ENCODE assay signal across 9 cellular contexts in genomic region chr9:35518981-35519679, GRCh38. TPM values are rescaled to one million over a fixed set of nuclear protein-coding genes. Genes with fewer than 3 reads are reported as not detected.
DNase-seq lines count a peak whose midpoint lies in the region; ATAC-seq and TF ChIP-seq lines count a peak whose summit lies in the region.
"Had no signal": no experiment of that assay in that cellular context is flagged by ENCODE, and none has a peak within 500 bp of the region (broad histone marks: within the 10 kb centered on the region; RNA-seq: fewer than 3 reads in every experiment).

No MANE protein-coding gene starts in this region.

- H3K27ac Mint-ChIP-seq in mesothelial cell of epicardium = peak overlapping the region; percentile 100
- H3K27ac Mint-ChIP-seq: activated T-cell treated with anti-CD3 and anti-CD28 coated beads, Interleukin-2, amount 50 U/mL, for 72 hours had no signal

- TF ChIP-seq POLR2A in upper lobe of left lung (IDR thresholded peaks at IDR 0.05) = no peak

- H3K4me1 Mint-ChIP-seq in mesothelial cell of epicardium = peaks cover 71% of the 10 kb centered on the region

- BruUV-seq in Panc1 (replicated peaks; lab: Mats Ljungman, UMichigan) = no TSS peak

- no peak overlapping the region for H3K4me3 Mint-ChIP-seq in mesothelial cell of epicardium
- H3K4me3 Mint-ChIP-seq: activated T-cell treated with anti-CD3 and anti-CD28 coated beads, Interleukin-2, amount 50 U/mL, for 72 hours had no signal

- H3K4me1 ChIP-seq in Panc1 (ENCODE audit: control insufficient read depth, insufficient read depth, low read length) (peaks cover 92% of the 10 kb centered on the region), upper lobe of left lung (peaks cover 35 to 62% (median 42%) of the 10 kb centered on the region in 4 donors)

- no peaks in the 10 kb centered on the region for H3K9me3 ChIP-seq in Panc1 (ENCODE audit: control insufficient read depth, insufficient read depth, low read depth, low read length)
- H3K9me3 ChIP-seq in upper lobe of left lung = no peaks in the 10 kb centered on the region

- no peaks in the 10 kb centered on the region for H3K9me3 Mint-ChIP-seq in mesothelial cell of epicardium
- H3K9me3 Mint-ChIP-seq: activated T-cell treated with anti-CD3 and anti-CD28 coated beads, Interleukin-2, amount 50 U/mL, for 72 hours had no signal

- CTCF ChIA-PET in Panc1 (lab: Charles Lee) = interaction anchor here (0.6 to 2.4 kb wide), 2 partner anchors 35 to 894 kb away, joined by 6 to 9 read pairs; no protein-coding TSS in a partner anchor

- no peak for DNase-seq in Panc1 (ENCODE audit: low read depth, low spot score)
- peak; percentile 73 for DNase-seq in epithelial cell of esophagus (ENCODE audit: low read depth)
- DNase-seq in mesothelial cell of epicardium (ENCODE audit: low spot score in 2 of 2, unreplicated experiment in 2 of 2) = no peak
- DNase-seq in upper lobe of left lung = peak in 1 of 2 donors; percentile 24
- DNase-seq in NCI-H82 treated with DMSO at 0.1 percent for 48 hours (lab: John Stamatoyannopoulos, UW; ENCODE audit: unreplicated experiment) = no peak
- no peak for DNase-seq in cerebellum (ENCODE audit: low spot score)
- DNase-seq in occipital lobe (lab: John Stamatoyannopoulos, UW) = no peak
- DNase-seq in hepatic stellate cell (ENCODE audit: low spot score) = no peak
- DNase-seq: activated T-cell treated with anti-CD3 and anti-CD28 coated beads, Interleukin-2, amount 50 U/mL, for 72 hours had no signal

- H3K27me3 Mint-ChIP-seq in mesothelial cell of epicardium (ENCODE audit: low read depth) = no peaks in the 10 kb centered on the region

- in situ Hi-C loops in Panc1 (cut with HindIII; ENCODE audit: low pct_unique_long_range_greater_than_20kb, low sequenced_read_pairs) = no loop called here

- no peaks in the 10 kb centered on the region for H3K36me3 ChIP-seq in Panc1 (ENCODE audit: control insufficient read depth, insufficient read depth, low read length)
- H3K36me3 ChIP-seq in upper lobe of left lung = no peaks in the 10 kb centered on the region

- H3K27me3 ChIP-seq in Panc1 (ENCODE audit: control insufficient read depth, insufficient read depth, low read length) (no peaks in the 10 kb centered on the region), upper lobe of left lung (no peaks in the 10 kb centered on the region)

- POLR2A ChIA-PET in Panc1 (lab: Charles Lee) = interaction anchor here (0.6 to 1.6 kb wide), 3 partner anchors 12 to 404 kb away, joined by 3 to 6 read pairs (median 3); no protein-coding TSS in a partner anchor

- H3K4me3 ChIP-seq in Panc1 (ENCODE audit: low read depth in 2 of 2, low read length in 2 of 2) (no peak overlapping the region), epithelial cell of esophagus (ENCODE audit: low read length) (no peak overlapping the region), upper lobe of left lung (no peak overlapping the region)

- H3K27ac ChIP-seq in Panc1 (ENCODE audit: low read length) (peak overlapping the region; percentile 100), upper lobe of left lung (peak overlapping the region; percentile 57 to 87 (median 68))

- TF ChIP-seq CTCF in Panc1 (IDR thresholded peaks at IDR 0.05) (no peak), epithelial cell of esophagus (IDR thresholded peaks at IDR 0.05; ENCODE audit: insufficient read depth, low read depth, low read length, missing control alignments) (no peak), mesothelial cell of epicardium (IDR thresholded peaks at IDR 0.05; ENCODE audit: unreplicated experiment) (no peak), upper lobe of left lung (IDR thresholded peaks at IDR 0.05) (no peak)

- 0 out of 2 replicates have a peak, but pooled peaks have one; percentile 0 for ATAC-seq in Panc1
- peak; percentile 27 to 50 for ATAC-seq in upper lobe of left lung (ENCODE audit: low FRiP score in 2 of 2)
- ATAC-seq: activated T-cell treated with anti-CD3 and anti-CD28 coated beads, Interleukin-2, amount 50 U/mL, for 72 hours had no signal

- intact Hi-C loops in Panc1 (cut with micrococcal nuclease; ENCODE audit: unreplicated experiment) = loop anchor here (5.0 to 10.0 kb wide), 2 partner anchors 33 to 86 kb away; partner anchors contain the start of gene TESK1

- H3K36me3 Mint-ChIP-seq in mesothelial cell of epicardium = no peaks in the 10 kb centered on the region

- no peak for TF ChIP-seq EP300 in upper lobe of left lung (IDR thresholded peaks at IDR 0.05)

- 58 to 84% methylated on average over 5 of the region's 5 CpGs for WGBS in upper lobe of left lung, 2 donors

RNA-seq across cellular contexts. Expression of gene RUSC2, which starts 29.2 kb away (rescaled TPM):
- total RNA-seq in Panc1 (2021; ENCODE audit: unreplicated experiment) = 49.9 TPM
- 30.4 TPM for polyA plus RNA-seq in Panc1 (2012; ENCODE audit: insufficient read length)
- 33.5 to 36.1 TPM (median 34.5 TPM) in 3 replicates for total RNA-seq in mesothelial cell of epicardium
- total RNA-seq in upper lobe of left lung = 10 to 100 TPM; 16.0 to 42.7 (median 28.0) TPM
- 39.3 TPM for total RNA-seq in cerebellum
- total RNA-seq in occipital lobe = 51.2 TPM
